In genomic region chr22:38872831-38873248, GRCh38 we compare ENCODE assay signal across 8 cellular contexts. TPM values are rescaled to one million over a fixed set of nuclear protein-coding genes. Genes with fewer than 3 reads are reported as not detected.
DNase-seq lines count a peak whose midpoint lies in the region; ATAC-seq and TF ChIP-seq lines count a peak whose summit lies in the region.

No MANE protein-coding gene starts in this region.

- peaks cover 7% of the 10 kb centered on the region for H3K27me3 Mint-ChIP-seq in activated naive CD8-positive, alpha-beta T cell treated with anti-CD3 and anti-CD28 coated beads, Interleukin-2, amount 50 U/mL, for 24 hours
- peaks cover 23% of the 10 kb centered on the region for H3K27me3 Mint-ChIP-seq in osteocyte (ENCODE audit: unreplicated experiment)

- peak overlapping the region; percentile 74 for H3K27ac Mint-ChIP-seq in activated naive CD8-positive, alpha-beta T cell treated with anti-CD3 and anti-CD28 coated beads, Interleukin-2, amount 50 U/mL, for 24 hours
- peak overlapping the region; percentile 98 for H3K27ac Mint-ChIP-seq in osteocyte (ENCODE audit: unreplicated experiment)

- H3K36me3 Mint-ChIP-seq in activated naive CD8-positive, alpha-beta T cell treated with anti-CD3 and anti-CD28 coated beads, Interleukin-2, amount 50 U/mL, for 24 hours (ENCODE audit: low read depth), result peaks cover 27% of the 10 kb centered on the region
- peaks cover 3% of the 10 kb centered on the region for H3K36me3 Mint-ChIP-seq in osteocyte (ENCODE audit: unreplicated experiment)

- H3K9me3 Mint-ChIP-seq in activated naive CD8-positive, alpha-beta T cell treated with anti-CD3 and anti-CD28 coated beads, Interleukin-2, amount 50 U/mL, for 24 hours, result no peaks in the 10 kb centered on the region
- H3K9me3 Mint-ChIP-seq in osteocyte (ENCODE audit: unreplicated experiment), result no peaks in the 10 kb centered on the region

- ATAC-seq in activated naive CD8-positive, alpha-beta T cell treated with anti-CD3 and anti-CD28 coated beads, Interleukin-2, amount 50 U/mL, for 24 hours, result no peak
- ATAC-seq in left cardiac atrium (peak; percentile 73 to 76), esophagus mucosa (no peak)
- ATAC-seq in activated CD4-positive, CD25-positive, alpha-beta regulatory T cell treated with anti-CD3 and anti-CD28 coated beads, Interleukin-2, amount 50 U/mL, for 24 hours, result no peak

- DNase-seq in DMS114 treated with DMSO at 0.1 percent for 48 hours (lab: John Stamatoyannopoulos, UW; ENCODE audit: unreplicated experiment) (peak; percentile 31), LNCaP clone FGC (ENCODE audit: low read depth) (no peak), left cardiac atrium (peak; percentile 83), osteocyte (ENCODE audit: extremely low spot score, unreplicated experiment) (peak; percentile 86), amniotic stem cell (lab: John Stamatoyannopoulos, UW) (no peak)
- no peak for DNase-seq in activated naive CD8-positive, alpha-beta T cell treated with anti-CD3 and anti-CD28 coated beads, Interleukin-2, amount 50 U/mL, for 24 hours

- peak overlapping the region; percentile 83 for H3K4me3 Mint-ChIP-seq in activated naive CD8-positive, alpha-beta T cell treated with anti-CD3 and anti-CD28 coated beads, Interleukin-2, amount 50 U/mL, for 24 hours
- peak overlapping the region; percentile 92 for H3K4me3 Mint-ChIP-seq in osteocyte (ENCODE audit: unreplicated experiment)

- H3K4me1 Mint-ChIP-seq in activated naive CD8-positive, alpha-beta T cell treated with anti-CD3 and anti-CD28 coated beads, Interleukin-2, amount 50 U/mL, for 24 hours, result peaks cover 62% of the 10 kb centered on the region
- H3K4me1 Mint-ChIP-seq in osteocyte (ENCODE audit: unreplicated experiment), result peaks cover 23% of the 10 kb centered on the region

- TF ChIP-seq CTCF in LNCaP clone FGC (IDR thresholded peaks at IDR 0.05; ENCODE audit: control insufficient read depth, extremely low read depth, insufficient read depth) (no peak), osteocyte (IDR thresholded peaks at IDR 0.05) (no peak)

- H3K4me3 ChIP-seq in LNCaP clone FGC (ENCODE audit: low read depth, low read length), result peak overlapping the region; percentile 73

- intact Hi-C loops in left cardiac atrium (cut with DNase I), result loop anchor here (5.0 to 10.0 kb wide), 2 partner anchors 52 to 54 kb away; no protein-coding TSS in a partner anchor

RNA-seq across cellular contexts. Expression of gene CBX6, which starts 0.8 kb away (rescaled TPM):
- total RNA-seq in left cardiac atrium, result 10 to 100 TPM; 46.0 to 54.3 TPM
- total RNA-seq in osteocyte, result 83.5 and 86.2 TPM in 2 replicates
- 5.6 TPM for total RNA-seq in esophagus mucosa

RNA-seq across cellular contexts. Expression of gene NPTXR, which starts 29.0 kb away (rescaled TPM):
- total RNA-seq in left cardiac atrium (10 to 100 TPM; 26.9 to 30.8 TPM), osteocyte (4.7 and 4.8 TPM in 2 replicates), esophagus mucosa (0.44 TPM)

Comparison
In these comparisons a context has a peak if more than half of its experiments do, and no peak if none do; other contexts are left out.
1. DNase-seq: peak in DMS114 treated with DMSO at 0.1 percent for 48 hours (single experiment), left cardiac atrium (single experiment) and osteocyte (single experiment); none in LNCaP clone FGC (single experiment), activated naive CD8-positive, alpha-beta T cell treated with anti-CD3 and anti-CD28 coated beads, Interleukin-2, amount 50 U/mL, for 24 hours (single experiment) and amniotic stem cell (single experiment).
2. ATAC-seq: peak in left cardiac atrium (2 of 2); none in activated naive CD8-positive, alpha-beta T cell treated with anti-CD3 and anti-CD28 coated beads, Interleukin-2, amount 50 U/mL, for 24 hours (single experiment), esophagus mucosa (single experiment) and activated CD4-positive, CD25-positive, alpha-beta regulatory T cell treated with anti-CD3 and anti-CD28 coated beads, Interleukin-2, amount 50 U/mL, for 24 hours (0 of 2).